In genomic region chr3:12896206-12896697, GRCh38 we compare ENCODE assay signal across 11 cellular contexts. TPM values are rescaled to one million over a fixed set of nuclear protein-coding genes. Genes with fewer than 3 reads are reported as not detected.
DNase-seq lines count a peak whose midpoint lies in the region; ATAC-seq and TF ChIP-seq lines count a peak whose summit lies in the region.
"Had no signal": no experiment of that assay in that cellular context is flagged by ENCODE, and none has a peak within 500 bp of the region (broad histone marks: within the 10 kb centered on the region; RNA-seq: fewer than 3 reads in every experiment).

No MANE protein-coding gene starts in this region.

- peaks cover 10% of the 10 kb centered on the region for H3K36me3 Mint-ChIP-seq in MCF 10A (ENCODE audit: insufficient read depth, unreplicated experiment)

- no peak overlapping the region for H3K27ac ChIP-seq in breast epithelium
- H3K27ac ChIP-seq in ascending aorta, result peak overlapping the region; percentile 58 to 71
- H3K27ac ChIP-seq: adrenal gland had no signal

- H3K27ac Mint-ChIP-seq in MCF 10A (ENCODE audit: low read depth, unreplicated experiment), result no peak overlapping the region

- CTCF ChIA-PET in MCF 10A (lab: Yijun Ruan, JAX), result interaction anchor here (0.5 to 2.4 kb wide), 4 partner anchors 28 to 741 kb away, joined by 3 to 5 read pairs (median 4); no protein-coding TSS in a partner anchor

- TF ChIP-seq CTCF in MCF 10A (IDR thresholded peaks at IDR 0.05; ENCODE audit: unreplicated experiment), result no peak
- no peak for TF ChIP-seq CTCF in breast epithelium (IDR thresholded peaks at IDR 0.05)
- TF ChIP-seq CTCF in ascending aorta (IDR thresholded peaks at IDR 0.05), result peak in 1 of 3 experiments; percentile 22

- no peak overlapping the region for H3K4me3 ChIP-seq in breast epithelium
- H3K4me3 ChIP-seq in ascending aorta, result no peak overlapping the region
- H3K4me3 ChIP-seq: adrenal gland had no signal

- BruUV-seq in MCF 10A (replicated peaks; lab: Mats Ljungman, UMichigan), result TSS peak; percentile 10

- no peak overlapping the region for H3K4me3 Mint-ChIP-seq in MCF 10A (ENCODE audit: unreplicated experiment)

- no peaks in the 10 kb centered on the region for H3K9me3 Mint-ChIP-seq in MCF 10A (ENCODE audit: unreplicated experiment)

- H3K4me1 ChIP-seq in breast epithelium (no peaks in the 10 kb centered on the region), ascending aorta (peaks cover 3 to 20% of the 10 kb centered on the region in 2 donors)

- POLR2A ChIA-PET in MCF 10A (lab: Yijun Ruan, JAX), result interaction anchor here (0.8 kb wide), 1 partner anchor 93 kb away, joined by 3 read pairs; no protein-coding TSS in a partner anchor

- H3K27me3 Mint-ChIP-seq in MCF 10A (ENCODE audit: insufficient read depth, unreplicated experiment), result no peaks in the 10 kb centered on the region

- intact Hi-C loops in MCF 10A (cut with micrococcal nuclease), result no loop called here
- intact Hi-C loops in breast epithelium (cut with DNase I; ENCODE audit: low total_unique reads), result loop anchor here (5.0 kb wide), 1 partner anchor 1231 kb away; the partner anchor contains the start of gene TMEM43
- intact Hi-C loops in ascending aorta (cut with DNase I), result loop anchor here (10.0 kb wide), 1 partner anchor 89 kb away; no protein-coding TSS in a partner anchor

- no peak for TF ChIP-seq POLR2A in breast epithelium (IDR thresholded peaks at IDR 0.05)

- H3K4me1 Mint-ChIP-seq in MCF 10A (ENCODE audit: insufficient read depth, unreplicated experiment), result peaks cover 6% of the 10 kb centered on the region

- no peaks in the 10 kb centered on the region for H3K27me3 ChIP-seq in breast epithelium
- H3K27me3 ChIP-seq in ascending aorta, result no peaks in the 10 kb centered on the region
- H3K27me3 ChIP-seq: adrenal gland had no signal

- ATAC-seq in left lobe of liver, result peak; percentile 35
- ATAC-seq in GM21717 (IDR thresholded peaks at IDR 0.05; ENCODE audit: unreplicated experiment), result no peak
- ATAC-seq: stimulated activated naive CD8-positive, alpha-beta T cell treated with anti-CD3 and anti-CD28 coated beads, Interleukin-15, Interleukin-2, amounts not matched to agents 100 U/mL and 50 U/mL, for 24 hours had no signal

- DNase-seq in MCF 10A (ENCODE audit: unreplicated experiment), result no peak
- DNase-seq in breast epithelium (ENCODE audit: low spot score in 2 of 2), result no peak
- DNase-seq in ascending aorta (ENCODE audit: low spot score in 2 of 2), result no peak
- no peak for DNase-seq in left lobe of liver (ENCODE audit: low spot score)
- DNase-seq in AG08395 (ENCODE audit: low spot score), result no peak
- DNase-seq in activated T-cell treated with anti-CD3 and anti-CD28 coated beads, Interleukin-2, amount 50 U/mL, for 1 hour, result no peak
- DNase-seq in amniotic stem cell (lab: John Stamatoyannopoulos, UW), result no peak
- DNase-seq: adrenal gland; NCI-H345; stimulated activated naive CD8-positive, alpha-beta T cell treated with anti-CD3 and anti-CD28 coated beads, Interleukin-15, Interleukin-2, amounts not matched to agents 100 U/mL and 50 U/mL, for 24 hours had no signal

- no peaks in the 10 kb centered on the region for H3K9me3 ChIP-seq in breast epithelium
- H3K9me3 ChIP-seq in ascending aorta, result no peaks in the 10 kb centered on the region
- H3K9me3 ChIP-seq: adrenal gland had no signal

- H3K36me3 ChIP-seq in breast epithelium (peaks cover 4% of the 10 kb centered on the region), ascending aorta (peaks cover 22 to 26% of the 10 kb centered on the region in 2 donors)

RNA-seq across cellular contexts. Expression of gene RPL32, which starts 54.9 kb away (rescaled TPM):
- total RNA-seq in MCF 10A (2022) (2,288 and 2,498 TPM in 2 replicates), breast epithelium (1,000 to 10,000 TPM in 1 of 3 donors, 100 to 1,000 TPM in 2; 945 to 1,485 (median 950) TPM), ascending aorta (1,821 TPM), left lobe of liver (414 TPM)

Comparison
In these comparisons a context has a peak if more than half of its experiments do, and no peak if none do; other contexts are left out.
1. H3K27ac ChIP-seq: peak in ascending aorta (2 of 2); none in breast epithelium (0 of 2).